ENCODE assay signal across 1 cellular context in genomic region chr19:46634656-46635218, GRCh38.
A peak's percentile ranks its signal among the peaks of the same experiment; 100 is the strongest.
TF ChIP-seq lines count a peak whose summit lies in the region.

No MANE protein-coding gene starts in this region.

TF ChIP-seq in HEK293, 187 proteins besides CTCF, POLR2A, EP300 and RAD21 (continued from another document):
- TF ChIP-seq ZNF513 (tag by site-specific recombination; IDR thresholded peaks at IDR 0.05) (no peak), ZNF501 (tag by site-specific recombination; IDR thresholded peaks at IDR 0.05) (no peak), ZNF747 (tag by site-specific recombination; IDR thresholded peaks at IDR 0.05) (no peak), ZNF600 (tag by site-specific recombination; IDR thresholded peaks at IDR 0.05) (no peak), ZNF214 (tag by site-specific recombination; IDR thresholded peaks at IDR 0.05; ENCODE audit: borderline replicate concordance) (no peak), EGR2 (tag by site-specific recombination; IDR thresholded peaks at IDR 0.05; ENCODE audit: low read depth) (peak; percentile 64), ZNF394 (tag by site-specific recombination; IDR thresholded peaks at IDR 0.05; ENCODE audit: borderline replicate concordance) (no peak), OSR2 (tag by site-specific recombination; IDR thresholded peaks at IDR 0.05) (no peak), ZNF280C (tag by site-specific recombination; IDR thresholded peaks at IDR 0.05) (no peak), ZNF585B (tag by site-specific recombination; IDR thresholded peaks at IDR 0.05) (no peak), ZNF274 (IDR thresholded peaks at IDR 0.05; ENCODE audit: low read length) (no peak), ZNF274 (tag by site-specific recombination; IDR thresholded peaks at IDR 0.05; ENCODE audit: borderline replicate concordance) (no peak), ZNF560 (tag by site-specific recombination; IDR thresholded peaks at IDR 0.05; ENCODE audit: borderline replicate concordance) (no peak), ZBTB21 (tag by site-specific recombination; IDR thresholded peaks at IDR 0.05) (no peak), ZNF175 (tag by site-specific recombination; IDR thresholded peaks at IDR 0.05) (no peak), ZNF366 (tag by site-specific recombination; conservative IDR thresholded peaks at IDR 0.05) (peak; percentile 87), ZNF350 (tag by site-specific recombination; IDR thresholded peaks at IDR 0.05) (no peak), ZNF37A (tag by site-specific recombination; IDR thresholded peaks at IDR 0.05) (no peak), ZNF548 (tag by site-specific recombination; IDR thresholded peaks at IDR 0.05) (no peak), GFI1B (tag by site-specific recombination; IDR thresholded peaks at IDR 0.05) (no peak), ZNF404 (tag by site-specific recombination; IDR thresholded peaks at IDR 0.05) (no peak), ZNF645 (tag by site-specific recombination; IDR thresholded peaks at IDR 0.05) (no peak), IKZF3 (tag by site-specific recombination; IDR thresholded peaks at IDR 0.05) (no peak), ZNF114 (tag by site-specific recombination; IDR thresholded peaks at IDR 0.05) (no peak), ZNF23 (tag by site-specific recombination; IDR thresholded peaks at IDR 0.05; ENCODE audit: borderline replicate concordance) (no peak), ZBTB6 (tag by site-specific recombination; IDR thresholded peaks at IDR 0.05) (no peak), TSHZ1 (tag by site-specific recombination; IDR thresholded peaks at IDR 0.05; ENCODE audit: borderline replicate concordance) (no peak), ZNF48 (tag by site-specific recombination; IDR thresholded peaks at IDR 0.05) (no peak), ZSCAN23 (tag by site-specific recombination; IDR thresholded peaks at IDR 0.05) (0 out of 2 replicates have a peak, but pooled peaks have one; percentile 43), ZNF571 (tag by site-specific recombination; IDR thresholded peaks at IDR 0.05) (no peak), ZNF473 (tag by site-specific recombination; IDR thresholded peaks at IDR 0.05) (no peak), ZNF670 (tag by site-specific recombination; IDR thresholded peaks at IDR 0.05; ENCODE audit: low read depth) (no peak), ZSCAN30 (tag by site-specific recombination; IDR thresholded peaks at IDR 0.05) (no peak), SETDB1 (IDR thresholded peaks at IDR 0.05; ENCODE audit: insufficient read length, low read length) (no peak), BCL11A (tag by site-specific recombination; IDR thresholded peaks at IDR 0.05; ENCODE audit: low read depth) (no peak), KLF16 (tag by site-specific recombination; IDR thresholded peaks at IDR 0.05) (no peak), HOXC10 (CRISPR knock-in tag; IDR thresholded peaks at IDR 0.05) (no peak), ZNF157 (tag by site-specific recombination; IDR thresholded peaks at IDR 0.05) (no peak; the same call in 1 of the 2 replicates)
- TF ChIP-seq, protein P1, sequence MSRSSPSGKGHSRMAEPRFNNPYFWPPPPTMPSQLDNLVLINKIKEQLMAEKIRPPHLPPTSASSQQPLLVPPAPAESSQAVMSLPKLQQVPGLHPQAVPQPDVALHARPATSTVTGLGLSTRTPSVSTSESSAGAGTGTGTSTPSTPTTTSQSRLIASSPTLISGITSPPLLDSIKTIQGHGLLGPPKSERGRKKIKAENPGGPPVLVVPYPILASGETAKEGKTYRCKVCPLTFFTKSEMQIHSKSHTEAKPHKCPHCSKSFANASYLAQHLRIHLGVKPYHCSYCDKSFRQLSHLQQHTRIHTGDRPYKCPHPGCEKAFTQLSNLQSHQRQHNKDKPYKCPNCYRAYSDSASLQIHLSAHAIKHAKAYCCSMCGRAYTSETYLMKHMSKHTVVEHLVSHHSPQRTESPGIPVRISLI (tag by site-specific recombination; IDR thresholded peaks at IDR 0.05): no peak
- TF ChIP-seq, protein P2, sequence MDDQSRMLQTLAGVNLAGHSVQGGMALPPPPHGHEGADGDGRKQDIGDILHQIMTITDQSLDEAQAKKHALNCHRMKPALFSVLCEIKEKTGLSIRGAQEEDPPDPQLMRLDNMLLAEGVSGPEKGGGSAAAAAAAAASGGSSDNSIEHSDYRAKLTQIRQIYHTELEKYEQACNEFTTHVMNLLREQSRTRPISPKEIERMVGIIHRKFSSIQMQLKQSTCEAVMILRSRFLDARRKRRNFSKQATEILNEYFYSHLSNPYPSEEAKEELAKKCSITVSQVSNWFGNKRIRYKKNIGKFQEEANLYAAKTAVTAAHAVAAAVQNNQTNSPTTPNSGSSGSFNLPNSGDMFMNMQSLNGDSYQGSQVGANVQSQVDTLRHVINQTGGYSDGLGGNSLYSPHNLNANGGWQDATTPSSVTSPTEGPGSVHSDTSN (CRISPR knock-in tag; IDR thresholded peaks at IDR 0.05): no peak
- TF ChIP-seq, protein P3, sequence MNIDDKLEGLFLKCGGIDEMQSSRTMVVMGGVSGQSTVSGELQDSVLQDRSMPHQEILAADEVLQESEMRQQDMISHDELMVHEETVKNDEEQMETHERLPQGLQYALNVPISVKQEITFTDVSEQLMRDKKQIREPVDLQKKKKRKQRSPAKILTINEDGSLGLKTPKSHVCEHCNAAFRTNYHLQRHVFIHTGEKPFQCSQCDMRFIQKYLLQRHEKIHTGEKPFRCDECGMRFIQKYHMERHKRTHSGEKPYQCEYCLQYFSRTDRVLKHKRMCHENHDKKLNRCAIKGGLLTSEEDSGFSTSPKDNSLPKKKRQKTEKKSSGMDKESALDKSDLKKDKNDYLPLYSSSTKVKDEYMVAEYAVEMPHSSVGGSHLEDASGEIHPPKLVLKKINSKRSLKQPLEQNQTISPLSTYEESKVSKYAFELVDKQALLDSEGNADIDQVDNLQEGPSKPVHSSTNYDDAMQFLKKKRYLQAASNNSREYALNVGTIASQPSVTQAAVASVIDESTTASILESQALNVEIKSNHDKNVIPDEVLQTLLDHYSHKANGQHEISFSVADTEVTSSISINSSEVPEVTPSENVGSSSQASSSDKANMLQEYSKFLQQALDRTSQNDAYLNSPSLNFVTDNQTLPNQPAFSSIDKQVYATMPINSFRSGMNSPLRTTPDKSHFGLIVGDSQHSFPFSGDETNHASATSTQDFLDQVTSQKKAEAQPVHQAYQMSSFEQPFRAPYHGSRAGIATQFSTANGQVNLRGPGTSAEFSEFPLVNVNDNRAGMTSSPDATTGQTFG (tag by site-specific recombination; IDR thresholded peaks at IDR 0.05; ENCODE audit: borderline replicate concordance): no peak
- TF ChIP-seq, protein P4, sequence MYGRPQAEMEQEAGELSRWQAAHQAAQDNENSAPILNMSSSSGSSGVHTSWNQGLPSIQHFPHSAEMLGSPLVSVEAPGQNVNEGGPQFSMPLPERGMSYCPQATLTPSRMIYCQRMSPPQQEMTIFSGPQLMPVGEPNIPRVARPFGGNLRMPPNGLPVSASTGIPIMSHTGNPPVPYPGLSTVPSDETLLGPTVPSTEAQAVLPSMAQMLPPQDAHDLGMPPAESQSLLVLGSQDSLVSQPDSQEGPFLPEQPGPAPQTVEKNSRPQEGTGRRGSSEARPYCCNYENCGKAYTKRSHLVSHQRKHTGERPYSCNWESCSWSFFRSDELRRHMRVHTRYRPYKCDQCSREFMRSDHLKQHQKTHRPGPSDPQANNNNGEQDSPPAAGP (tag by site-specific recombination; IDR thresholded peaks at IDR 0.05): peak; percentile 88
- TF ChIP-seq, protein P5, sequence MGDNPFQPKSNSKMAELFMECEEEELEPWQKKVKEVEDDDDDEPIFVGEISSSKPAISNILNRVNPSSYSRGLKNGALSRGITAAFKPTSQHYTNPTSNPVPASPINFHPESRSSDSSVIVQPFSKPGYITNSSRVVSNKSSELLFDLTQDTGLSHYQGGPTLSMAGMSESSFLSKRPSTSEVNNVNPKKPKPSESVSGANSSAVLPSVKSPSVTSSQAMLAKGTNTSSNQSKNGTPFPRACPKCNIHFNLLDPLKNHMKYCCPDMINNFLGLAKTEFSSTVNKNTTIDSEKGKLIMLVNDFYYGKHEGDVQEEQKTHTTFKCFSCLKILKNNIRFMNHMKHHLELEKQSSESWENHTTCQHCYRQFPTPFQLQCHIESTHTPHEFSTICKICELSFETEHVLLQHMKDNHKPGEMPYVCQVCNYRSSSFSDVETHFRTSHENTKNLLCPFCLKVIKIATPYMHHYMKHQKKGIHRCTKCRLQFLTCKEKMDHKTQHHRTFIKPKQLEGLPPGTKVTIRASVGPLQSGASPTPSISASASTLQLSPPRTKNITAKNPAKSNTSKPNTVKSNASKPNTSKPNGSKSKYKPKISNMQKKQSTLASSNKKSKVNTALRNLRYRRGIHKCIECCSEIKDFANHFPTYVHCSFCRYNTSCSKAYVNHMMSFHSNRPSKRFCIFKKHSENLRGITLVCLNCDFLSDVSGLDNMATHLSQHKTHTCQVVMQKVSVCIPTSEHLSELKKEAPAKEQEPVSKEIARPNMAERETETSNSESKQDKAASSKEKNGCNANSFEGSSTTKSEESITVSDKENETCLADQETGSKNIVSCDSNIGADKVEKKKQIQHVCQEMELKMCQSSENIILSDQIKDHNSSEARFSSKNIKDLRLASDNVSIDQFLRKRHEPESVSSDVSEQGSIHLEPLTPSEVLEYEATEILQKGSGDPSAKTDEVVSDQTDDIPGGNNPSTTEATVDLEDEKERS (tag by site-specific recombination; IDR thresholded peaks at IDR 0.05): no peak
